7 cellular contexts compared by ENCODE assay signal in the genomic region with DNA sequence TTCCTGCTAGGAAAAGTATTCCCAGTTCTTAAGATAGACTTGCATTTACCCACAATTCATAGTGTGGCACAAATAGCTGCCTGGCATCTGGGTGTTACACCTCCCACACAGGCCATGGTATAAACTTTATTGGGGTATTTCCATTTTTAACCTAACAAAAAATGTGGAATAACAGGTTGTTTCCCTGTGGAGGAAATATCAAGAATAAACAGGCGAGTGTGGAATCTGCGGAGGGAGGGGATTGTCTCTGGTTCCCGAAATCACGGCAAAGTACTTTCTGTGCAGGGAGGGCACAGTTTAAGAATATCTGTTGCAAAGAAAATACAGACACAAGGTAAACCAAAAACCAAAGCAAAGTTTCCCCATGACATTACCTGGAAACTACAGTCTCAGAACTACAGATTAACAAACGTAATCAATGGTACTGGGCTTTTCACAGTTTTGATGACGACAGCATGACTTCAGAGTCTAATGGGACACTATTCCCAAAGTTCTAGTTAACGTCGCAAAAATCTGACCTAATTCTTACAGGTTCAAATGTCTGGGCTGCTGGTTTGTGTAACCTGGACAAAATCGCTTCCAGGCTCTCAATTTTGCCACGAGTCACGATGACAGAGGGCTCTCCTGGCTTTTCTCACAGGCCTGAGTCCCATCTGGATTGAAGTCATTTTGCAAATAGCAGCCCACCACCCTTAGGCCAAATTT. TPM values are rescaled to one million over a fixed set of nuclear protein-coding genes. Genes with fewer than 3 reads are reported as not detected.
DNase-seq lines count a peak whose midpoint lies in the region; ATAC-seq lines count a peak whose summit lies in the region.

No MANE protein-coding gene starts in this region.

- H3K4me1 Mint-ChIP-seq in activated T-helper 2 cell treated with anti-CD3 and anti-CD28 coated beads, Interferon-gamma antibody, Interleukin-2, Interleukin-4, amounts not matched to agents 10 μg/mL and 5 μg/mL and 100 μg/mL, durations not matched to agents 14 hours and 24 hours and 36 hours (ENCODE audit: low read depth), result peaks cover 53% of the 10 kb centered on the region
- peaks cover 60% of the 10 kb centered on the region for H3K4me1 Mint-ChIP-seq in stimulated activated naive CD8-positive, alpha-beta T cell treated with anti-CD3 and anti-CD28 coated beads, Interleukin-15, amount 100 ng/mL, for 72 hours

- DNase-seq in HT-29 (ENCODE audit: low spot score) (peak; percentile 18), NCI-H69 (lab: John Stamatoyannopoulos, UW) (no peak), anterior cingulate cortex (lab: John Stamatoyannopoulos, UW) (no peak)
- DNase-seq in activated T-helper 2 cell treated with anti-CD3 and anti-CD28 coated beads, Interferon-gamma antibody, Interleukin-2, Interleukin-4, amounts not matched to agents 10 μg/mL and 5 μg/mL and 100 μg/mL, durations not matched to agents 14 hours and 24 hours and 36 hours (ENCODE audit: low spot score), result no peak
- peak in 1 of 2 donors; percentile 12 for DNase-seq in stimulated activated naive CD8-positive, alpha-beta T cell treated with anti-CD3 and anti-CD28 coated beads, Interleukin-15, amount 100 ng/mL, for 72 hours

- H3K4me3 Mint-ChIP-seq in activated T-helper 2 cell treated with anti-CD3 and anti-CD28 coated beads, Interferon-gamma antibody, Interleukin-2, Interleukin-4, amounts not matched to agents 10 μg/mL and 5 μg/mL and 100 μg/mL, durations not matched to agents 14 hours and 24 hours and 36 hours (ENCODE audit: low read depth), result peak overlapping the region; percentile 97
- peak overlapping the region; percentile 91 to 96 for H3K4me3 Mint-ChIP-seq in stimulated activated naive CD8-positive, alpha-beta T cell treated with anti-CD3 and anti-CD28 coated beads, Interleukin-15, amount 100 ng/mL, for 72 hours

- H3K4me1 ChIP-seq in iPS-18a (ENCODE audit: control insufficient read depth, low read depth, low read length), result peaks cover 25% of the 10 kb centered on the region

- H3K9me3 ChIP-seq in iPS-18a (ENCODE audit: control insufficient read depth, low read depth, low read length), result no peaks in the 10 kb centered on the region

- H3K9ac ChIP-seq in iPS-18a (ENCODE audit: low read length), result peak overlapping the region; percentile 83

- H3K27me3 ChIP-seq in iPS-18a (ENCODE audit: control insufficient read depth, insufficient read depth, low read length), result no peaks in the 10 kb centered on the region

- H3K27ac ChIP-seq in iPS-18a (ENCODE audit: low read length), result peak overlapping the region; percentile 4

- H3K4me3 ChIP-seq in iPS-18a (ENCODE audit: low read length), result peak overlapping the region; percentile 96

- intact Hi-C loops in activated T-helper 2 cell treated with anti-CD3 and anti-CD28 coated beads, Interferon-gamma antibody, Interleukin-2, Interleukin-4, amounts not matched to agents 10 μg/mL and 5 μg/mL and 100 μg/mL, durations not matched to agents 14 hours and 24 hours and 36 hours (cut with micrococcal nuclease), result loop anchor here (10.0 kb wide), 1 partner anchor 118 kb away; a partner anchor contains a TSS

- H3K27me3 Mint-ChIP-seq in activated T-helper 2 cell treated with anti-CD3 and anti-CD28 coated beads, Interferon-gamma antibody, Interleukin-2, Interleukin-4, amounts not matched to agents 10 μg/mL and 5 μg/mL and 100 μg/mL, durations not matched to agents 14 hours and 24 hours and 36 hours (ENCODE audit: low read depth), result no peaks in the 10 kb centered on the region
- no peaks in the 10 kb centered on the region for H3K27me3 Mint-ChIP-seq in stimulated activated naive CD8-positive, alpha-beta T cell treated with anti-CD3 and anti-CD28 coated beads, Interleukin-15, amount 100 ng/mL, for 72 hours

- H3K36me3 ChIP-seq in iPS-18a (ENCODE audit: control insufficient read depth, low read depth, low read length), result peaks cover 4% of the 10 kb centered on the region

- no peak for ATAC-seq in stimulated activated naive CD8-positive, alpha-beta T cell treated with anti-CD3 and anti-CD28 coated beads, Interleukin-15, amount 100 ng/mL, for 72 hours
- no peak for ATAC-seq in HG02981 (IDR thresholded peaks at IDR 0.05; ENCODE audit: unreplicated experiment)

- H3K9me3 Mint-ChIP-seq in activated T-helper 2 cell treated with anti-CD3 and anti-CD28 coated beads, Interferon-gamma antibody, Interleukin-2, Interleukin-4, amounts not matched to agents 10 μg/mL and 5 μg/mL and 100 μg/mL, durations not matched to agents 14 hours and 24 hours and 36 hours, result no peaks in the 10 kb centered on the region
- H3K9me3 Mint-ChIP-seq in stimulated activated naive CD8-positive, alpha-beta T cell treated with anti-CD3 and anti-CD28 coated beads, Interleukin-15, amount 100 ng/mL, for 72 hours, result no peaks in the 10 kb centered on the region

- peak overlapping the region; percentile 87 for H3K27ac Mint-ChIP-seq in activated T-helper 2 cell treated with anti-CD3 and anti-CD28 coated beads, Interferon-gamma antibody, Interleukin-2, Interleukin-4, amounts not matched to agents 10 μg/mL and 5 μg/mL and 100 μg/mL, durations not matched to agents 14 hours and 24 hours and 36 hours
- H3K27ac Mint-ChIP-seq in stimulated activated naive CD8-positive, alpha-beta T cell treated with anti-CD3 and anti-CD28 coated beads, Interleukin-15, amount 100 ng/mL, for 72 hours, result peak overlapping the region; percentile 94 to 95

- H3K36me3 Mint-ChIP-seq in activated T-helper 2 cell treated with anti-CD3 and anti-CD28 coated beads, Interferon-gamma antibody, Interleukin-2, Interleukin-4, amounts not matched to agents 10 μg/mL and 5 μg/mL and 100 μg/mL, durations not matched to agents 14 hours and 24 hours and 36 hours (ENCODE audit: low read depth), result peaks cover 42% of the 10 kb centered on the region

RNA-seq across cellular contexts. Expression of a gene that starts 1.4 kb away (rescaled TPM):
- 133 and 166 TPM in 2 replicates for total RNA-seq in HT-29 (2014; rRNA removed; shearing (Covaris generic))
- 201 and 206 TPM in 2 replicates for total RNA-seq in activated T-helper 2 cell treated with anti-CD3 and anti-CD28 coated beads, Interferon-gamma antibody, Interleukin-2, Interleukin-4, amounts not matched to agents 10 μg/mL and 5 μg/mL and 100 μg/mL, durations not matched to agents 14 hours and 24 hours and 36 hours

RNA-seq across cellular contexts. Expression of a gene that starts 58.6 kb away (rescaled TPM):
- total RNA-seq in HT-29 (2014; rRNA removed; shearing (Covaris generic)), result 26.2 and 33.1 TPM in 2 replicates
- total RNA-seq in activated T-helper 2 cell treated with anti-CD3 and anti-CD28 coated beads, Interferon-gamma antibody, Interleukin-2, Interleukin-4, amounts not matched to agents 10 μg/mL and 5 μg/mL and 100 μg/mL, durations not matched to agents 14 hours and 24 hours and 36 hours, result 29.0 and 30.4 TPM in 2 replicates

RNA-seq across cellular contexts. Expression of a gene that starts 58.8 kb away (rescaled TPM):
- 169 and 197 TPM in 2 replicates for total RNA-seq in HT-29 (2014; rRNA removed; shearing (Covaris generic))
- 93.9 and 94.7 TPM in 2 replicates for total RNA-seq in activated T-helper 2 cell treated with anti-CD3 and anti-CD28 coated beads, Interferon-gamma antibody, Interleukin-2, Interleukin-4, amounts not matched to agents 10 μg/mL and 5 μg/mL and 100 μg/mL, durations not matched to agents 14 hours and 24 hours and 36 hours
